ENCODE assay signal across 10 cellular contexts in genomic region chr10:4651404-4652037, GRCh38.
DNase-seq lines count a peak whose midpoint lies in the region; ATAC-seq and TF ChIP-seq lines count a peak whose summit lies in the region.
"Had no signal": no experiment of that assay in that cellular context is flagged by ENCODE, and none has a peak within 500 bp of the region (broad histone marks: within the 10 kb centered on the region; RNA-seq: fewer than 3 reads in every experiment).

No MANE protein-coding gene starts in this region.

- no peak for TF ChIP-seq CTCF in ascending aorta (IDR thresholded peaks at IDR 0.05)
- TF ChIP-seq CTCF in mesothelial cell of epicardium (IDR thresholded peaks at IDR 0.05; ENCODE audit: unreplicated experiment) = no peak

- H3K36me3 ChIP-seq in trophoblast cell (ENCODE audit: control insufficient read depth in 1 of 2, insufficient read depth in 2 of 2, low read length in 2 of 2) (no peaks in the 10 kb centered on the region), ascending aorta (no peaks in the 10 kb centered on the region)

- H3K4me1 ChIP-seq in trophoblast cell (ENCODE audit: control insufficient read depth in 1 of 2, insufficient read depth in 2 of 2, low read length in 2 of 2) (peaks cover 2 to 6% of the 10 kb centered on the region in 2 experiments), ascending aorta (peaks cover 5 to 26% of the 10 kb centered on the region in 2 donors)

- no peak overlapping the region for H2AFZ ChIP-seq in trophoblast cell (ENCODE audit: insufficient read depth, low read length, poor library complexity)

- WGBS in trophoblast cell (ENCODE audit: extremely low coverage, insufficient coverage, insufficient read length) = no CpG with 5 or more reads among the region's 5 CpGs

- peak overlapping the region; percentile 55 for H2BK120ac ChIP-seq in trophoblast cell (ENCODE audit: insufficient read depth, low read length, poor library complexity)

- H4K12ac ChIP-seq in trophoblast cell (ENCODE audit: low read depth, low read length) = no peak overlapping the region

- H2BK12ac ChIP-seq in trophoblast cell (ENCODE audit: low read length) = peak overlapping the region; percentile 92

- H3K4me3 ChIP-seq in trophoblast cell (ENCODE audit: low read depth, low read length) = no peak overlapping the region
- no peak overlapping the region for H3K4me3 ChIP-seq in ascending aorta

- H3K79me2 ChIP-seq in trophoblast cell (ENCODE audit: control insufficient read depth, insufficient read depth, low read length, poor library complexity) = no peaks in the 10 kb centered on the region

- H3K4me3 Mint-ChIP-seq in T-helper 2 cell treated with Interferon-gamma antibody and Interleukin-4, amounts not matched to agents 5 μg/mL and 100 μg/mL, for 36 hours = peak overlapping the region; percentile 1
- H3K4me3 Mint-ChIP-seq in mesothelial cell of epicardium = no peak overlapping the region

- peak overlapping the region; percentile 70 for H2BK5ac ChIP-seq in trophoblast cell (ENCODE audit: low read depth, low read length, poor library complexity)

- peaks cover 10% of the 10 kb centered on the region for H3K79me1 ChIP-seq in trophoblast cell (ENCODE audit: low read length)

- H3K27ac ChIP-seq in trophoblast cell (ENCODE audit: low read depth, low read length) (no peak overlapping the region), ascending aorta (no peak overlapping the region)

- no peak overlapping the region for H3K18ac ChIP-seq in trophoblast cell (ENCODE audit: low read length)

- H3K9ac ChIP-seq in trophoblast cell (ENCODE audit: low read length) = no peak overlapping the region

- no peak overlapping the region for H3K4me2 ChIP-seq in trophoblast cell (ENCODE audit: low read length)

- H3K9me3 Mint-ChIP-seq in T-helper 2 cell treated with Interferon-gamma antibody and Interleukin-4, amounts not matched to agents 5 μg/mL and 100 μg/mL, for 36 hours = no peaks in the 10 kb centered on the region
- no peaks in the 10 kb centered on the region for H3K9me3 Mint-ChIP-seq in mesothelial cell of epicardium

- intact Hi-C loops in ascending aorta (cut with DNase I) = loop anchor here (5.0 to 10.0 kb wide), 4 partner anchors 154 to 717 kb away; no protein-coding TSS in a partner anchor

- DNase-seq in activated CD8-positive, alpha-beta memory T cell treated with anti-CD3 and anti-CD28 coated beads for 24 hours = peak; percentile 60
- DNase-seq in activated CD8-positive, alpha-beta memory T cell treated with anti-CD3 and anti-CD28 coated beads, Interleukin-2, amount 50 U/mL, for 48 hours = no peak
- DNase-seq in T-helper 2 cell treated with Interferon-gamma antibody and Interleukin-4, amounts not matched to agents 5 μg/mL and 100 μg/mL, for 36 hours (ENCODE audit: low spot score) = peak; percentile 37
- DNase-seq in trophoblast cell = no peak
- no peak for DNase-seq in ascending aorta (ENCODE audit: low spot score in 2 of 2)
- DNase-seq in mesothelial cell of epicardium (ENCODE audit: low spot score in 2 of 2, unreplicated experiment in 2 of 2) = no peak
- no peak for DNase-seq in RPMI8226
- DNase-seq: caudate nucleus, NCI-H446 treated with DMSO at 0.1 percent for 48 hours had no signal

- peak overlapping the region; percentile 72 for H3K14ac ChIP-seq in trophoblast cell (ENCODE audit: low read length)

- H3K9me3 ChIP-seq in trophoblast cell (ENCODE audit: insufficient read depth, low read depth, low read length) (no peaks in the 10 kb centered on the region), ascending aorta (no peaks in the 10 kb centered on the region)

- peak overlapping the region; percentile 84 for H3K4ac ChIP-seq in trophoblast cell (ENCODE audit: low read depth, low read length)

- H3K27ac Mint-ChIP-seq in T-helper 2 cell treated with Interferon-gamma antibody and Interleukin-4, amounts not matched to agents 5 μg/mL and 100 μg/mL, for 36 hours = no peak overlapping the region
- no peak overlapping the region for H3K27ac Mint-ChIP-seq in mesothelial cell of epicardium

- H3K4me1 Mint-ChIP-seq in T-helper 2 cell treated with Interferon-gamma antibody and Interleukin-4, amounts not matched to agents 5 μg/mL and 100 μg/mL, for 36 hours (ENCODE audit: low read depth) = peaks cover 21% of the 10 kb centered on the region
- H3K4me1 Mint-ChIP-seq in mesothelial cell of epicardium = peaks cover 39% of the 10 kb centered on the region

- H3K27me3 ChIP-seq in trophoblast cell (ENCODE audit: insufficient read depth, low read length) (no peaks in the 10 kb centered on the region), ascending aorta (no peaks in the 10 kb centered on the region)

- H4K91ac ChIP-seq in trophoblast cell (ENCODE audit: low read depth, low read length) = peak overlapping the region; percentile 82

- H3K23ac ChIP-seq in trophoblast cell (ENCODE audit: low read length) = no peak overlapping the region

- H3K36me3 Mint-ChIP-seq in T-helper 2 cell treated with Interferon-gamma antibody and Interleukin-4, amounts not matched to agents 5 μg/mL and 100 μg/mL, for 36 hours (ENCODE audit: low read depth) = no peaks in the 10 kb centered on the region
- no peaks in the 10 kb centered on the region for H3K36me3 Mint-ChIP-seq in mesothelial cell of epicardium

- H2AK5ac ChIP-seq in trophoblast cell (ENCODE audit: low read length) = no peak overlapping the region

- peaks cover 5% of the 10 kb centered on the region for H3K27me3 Mint-ChIP-seq in T-helper 2 cell treated with Interferon-gamma antibody and Interleukin-4, amounts not matched to agents 5 μg/mL and 100 μg/mL, for 36 hours (ENCODE audit: low read depth)
- H3K27me3 Mint-ChIP-seq in mesothelial cell of epicardium (ENCODE audit: low read depth) = no peaks in the 10 kb centered on the region

- H4K8ac ChIP-seq in trophoblast cell (ENCODE audit: low read depth, low read length) = no peak overlapping the region

- peak; percentile 26 for ATAC-seq in HG03097 (IDR thresholded peaks at IDR 0.05; ENCODE audit: low FRiP score, unreplicated experiment)

Comparison
In these comparisons a context has a peak if more than half of its experiments do, and no peak if none do; other contexts are left out.
1. DNase-seq: peak in activated CD8-positive, alpha-beta memory T cell treated with anti-CD3 and anti-CD28 coated beads for 24 hours (single experiment) and T-helper 2 cell treated with Interferon-gamma antibody and Interleukin-4, amounts not matched to agents 5 μg/mL and 100 μg/mL, for 36 hours (single experiment); none in activated CD8-positive, alpha-beta memory T cell treated with anti-CD3 and anti-CD28 coated beads, Interleukin-2, amount 50 U/mL, for 48 hours (single experiment), trophoblast cell (0 of 2), ascending aorta (0 of 2), mesothelial cell of epicardium (0 of 2) and RPMI8226 (single experiment).